ENCODE assay signal across 18 cellular contexts in the genomic region with DNA sequence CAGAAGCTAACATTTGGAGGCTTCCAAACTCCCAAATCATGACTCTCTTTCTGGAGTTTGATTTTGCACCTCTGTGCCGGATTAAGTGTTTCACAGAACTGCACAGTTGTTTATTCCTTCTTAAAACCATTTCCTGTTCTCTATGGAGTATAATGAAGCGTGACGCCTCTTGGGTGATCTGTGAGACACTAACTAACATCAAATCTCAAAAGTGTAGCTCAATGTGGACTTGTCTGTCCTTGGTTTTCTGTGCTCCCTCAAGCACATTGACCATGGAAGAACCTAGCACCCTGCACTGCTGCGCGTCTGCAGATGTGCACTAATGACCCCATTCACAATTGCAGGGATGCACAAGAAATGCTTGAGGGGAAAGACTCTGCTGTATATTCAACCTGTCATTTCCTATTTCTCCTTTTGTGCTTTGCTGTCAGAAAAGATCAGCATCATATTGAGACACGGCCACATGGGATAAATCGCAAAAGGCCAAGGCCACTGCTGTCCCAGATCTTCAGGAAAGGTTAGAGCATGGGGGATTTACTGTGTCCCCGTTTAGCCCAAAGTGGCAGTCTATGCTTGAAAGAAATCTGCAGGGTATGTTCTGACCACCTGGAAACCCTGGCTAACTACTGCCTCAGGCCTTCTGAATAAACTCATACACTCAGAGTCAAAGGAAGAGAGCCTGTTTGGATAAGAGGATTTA.
A peak's percentile ranks its signal among the peaks of the same experiment; 100 is the strongest.
DNase-seq lines count a peak whose midpoint lies in the region; ATAC-seq and TF ChIP-seq lines count a peak whose summit lies in the region.
"Had no signal": no experiment of that assay in that cellular context is flagged by ENCODE, and none has a peak within 500 bp of the region (broad histone marks: within the 10 kb centered on the region; RNA-seq: fewer than 3 reads in every experiment).

No MANE protein-coding gene starts in this region.

- intact Hi-C loops in dorsolateral prefrontal cortex (cut with DNase I) = loop anchor here in 1 of 2 donors (1.0 to 5.0 kb wide), 2 partner anchors 26 to 32 kb away; no protein-coding TSS in a partner anchor

- H3K9ac ChIP-seq in BLaER1 treated with 17β-estradiol and CSF1 and Interleukin-3, amounts not matched to agents 10 nM and 100 nM = no peak overlapping the region

- no peak overlapping the region for H3K27ac ChIP-seq in BLaER1 treated with 17β-estradiol and CSF1 and Interleukin-3, amounts not matched to agents 10 nM and 100 nM
- H3K27ac ChIP-seq in dorsolateral prefrontal cortex = peak overlapping the region in 57 of 59 donors; percentile 6 to 89 (median 69)
- peak overlapping the region; percentile 70 for H3K27ac ChIP-seq in substantia nigra (ENCODE audit: low read depth, low read length, poor library complexity, severe bottlenecking)
- H3K27ac ChIP-seq: A549, HL-60 had no signal

- peaks cover 3 to 23% (median 17%) of the 10 kb centered on the region in 10 experiments; a peak in 17 of 20 replicates for H3K4me1 ChIP-seq in BLaER1 treated with 17β-estradiol and CSF1 and Interleukin-3, amounts not matched to agents 10 nM and 100 nM
- H3K4me1 ChIP-seq: Caco-2 had no signal

- no peaks in the 10 kb centered on the region for H3K27me3 ChIP-seq in BLaER1 treated with 17β-estradiol and CSF1 and Interleukin-3, amounts not matched to agents 10 nM and 100 nM
- H3K27me3 ChIP-seq in dorsolateral prefrontal cortex = peaks cover 0 to 3% (median 0%) of the 10 kb centered on the region in 45 donors

- no peaks in the 10 kb centered on the region for H4K20me1 ChIP-seq in BLaER1 treated with 17β-estradiol and CSF1 and Interleukin-3, amounts not matched to agents 10 nM and 100 nM

- H3K9me3 ChIP-seq in BLaER1 treated with 17β-estradiol and CSF1 and Interleukin-3, amounts not matched to agents 10 nM and 100 nM (replicated peaks in 1 of 11) = peaks cover 0 to 5% (median 0%) of the 10 kb centered on the region in 11 experiments; a peak in 1 of 22 replicates
- H3K9me3 ChIP-seq: A549, Caco-2 had no signal

- H3K36me3 ChIP-seq in BLaER1 treated with 17β-estradiol and CSF1 and Interleukin-3, amounts not matched to agents 10 nM and 100 nM = no peaks in the 10 kb centered on the region

- DNase-seq in NCI-H82 treated with DMSO at 0.1 percent for 48 hours (lab: John Stamatoyannopoulos, UW; ENCODE audit: unreplicated experiment) (peak; percentile 69), dorsolateral prefrontal cortex (no peak), substantia nigra (lab: John Stamatoyannopoulos, UW) (peak in 1 of 49 donors; percentile 40), cortex of kidney (lab: John Stamatoyannopoulos, UW) (no peak), cerebellum (ENCODE audit: low spot score) (no peak)
- DNase-seq: Caco-2; CD4-positive, CD25-positive, alpha-beta regulatory T cell; DMS53; H7; NCI-H187 treated with DMSO at 0.1 percent for 48 hours; NCI-H345; NCI-H69; RPMI8226; SIG-M5 had no signal

- no peak for TF ChIP-seq CTCF in dorsolateral prefrontal cortex (IDR thresholded peaks at IDR 0.05 in 54 of 56, conservative IDR thresholded peaks at IDR 0.05 in 2 of 56; ENCODE audit: low read depth in 1 of 56, partially characterized antibody in 56 of 56)

- ATAC-seq in HG02759 (IDR thresholded peaks at IDR 0.05; ENCODE audit: unreplicated experiment) = no peak
- ATAC-seq: A549 had no signal

- H3K4me2 ChIP-seq in BLaER1 treated with 17β-estradiol and CSF1 and Interleukin-3, amounts not matched to agents 10 nM and 100 nM = peak overlapping the region; percentile 12 to 66 (median 51); a peak in 19 of 22 replicates
- H3K4me2 ChIP-seq: A549 had no signal

- H3K4me3 ChIP-seq in BLaER1 treated with 17β-estradiol and CSF1 and Interleukin-3, amounts not matched to agents 10 nM and 100 nM = no peak overlapping the region
- H3K4me3 ChIP-seq in dorsolateral prefrontal cortex = peak overlapping the region in 3 of 59 donors; percentile 4 to 12 (median 10)
- H3K4me3 ChIP-seq: A549 had no signal

Comparison
In these comparisons a context has a peak if more than half of its experiments do, and no peak if none do; other contexts are left out.
1. H3K27ac ChIP-seq: peak in dorsolateral prefrontal cortex (57 of 59) and substantia nigra (single experiment); none in BLaER1 treated with 17β-estradiol and CSF1 and Interleukin-3, amounts not matched to agents 10 nM and 100 nM (0 of 11).